ENCODE assay signal across 23 cellular contexts in genomic region chr3:161694682-161695586, GRCh38.
DNase-seq lines count a peak whose midpoint lies in the region; ATAC-seq and TF ChIP-seq lines count a peak whose summit lies in the region.
"Had no signal": no experiment of that assay in that cellular context is flagged by ENCODE, and none has a peak within 500 bp of the region (broad histone marks: within the 10 kb centered on the region; RNA-seq: fewer than 3 reads in every experiment).

No MANE protein-coding gene starts in this region.

- TF ChIP-seq CTCF in SU-DHL-6 (IDR thresholded peaks at IDR 0.05; ENCODE audit: insufficient read depth, low read length, poor library complexity, severe bottlenecking) = no peak

- DNase-seq in DMS79 treated with DMSO at 0.1 percent for 48 hours (lab: John Stamatoyannopoulos, UW) (no peak), SIG-M5 (lab: John Stamatoyannopoulos, UW) (no peak), HT-29 (ENCODE audit: low spot score) (no peak)
- DNase-seq: activated CD4-positive, alpha-beta T cell treated with anti-CD3 and anti-CD28 coated beads, Interleukin-2, amount 50 U/mL, for 48 hours; activated naive CD8-positive, alpha-beta T cell treated with anti-CD3 and anti-CD28 coated beads for 36 hours; activated T-cell treated with anti-CD3 and anti-CD28 coated beads, Interleukin-2, amount 50 U/mL, for 48 hours; body of pancreas; colonic mucosa; hippocampal formation; kidney; mesendoderm; NCI-H345; NK-92 treated with Interleukin-12 subunit alpha and Interleukin-12 subunit beta, amount 100 ng/mL, for 24 hours; posterior cingulate gyrus; stimulated activated CD4-positive, alpha-beta T cell treated with anti-CD3 and anti-CD28 coated beads, Interleukin-2, amount 100 ng/mL, for 48 hours; T-helper 1 cell had no signal

- no peaks in the 10 kb centered on the region for H4K20me1 ChIP-seq in SU-DHL-6 (ENCODE audit: low read depth, low read length)

- peak overlapping the region; percentile 32 for H2AFZ ChIP-seq in SU-DHL-6 (ENCODE audit: low read depth, low read length, severe bottlenecking)

- no peaks in the 10 kb centered on the region for H3K36me3 ChIP-seq in SU-DHL-6 (ENCODE audit: low read length)
- H3K36me3 ChIP-seq: colonic mucosa, HAP-1 had no signal

- H3K27ac ChIP-seq in SU-DHL-6 (ENCODE audit: low read depth, low read length) = no peak overlapping the region
- H3K27ac ChIP-seq: body of pancreas, colonic mucosa, VCaP had no signal

- peak; percentile 84 for ATAC-seq in GM18867 (IDR thresholded peaks at IDR 0.05; ENCODE audit: unreplicated experiment)
- peak; percentile 73 for ATAC-seq in GM21390 (IDR thresholded peaks at IDR 0.05; ENCODE audit: unreplicated experiment)
- peak; percentile 41 for ATAC-seq in HG03097 (IDR thresholded peaks at IDR 0.05; ENCODE audit: low FRiP score, unreplicated experiment)
- ATAC-seq: body of pancreas; natural killer cell treated with Interleukin-12 subunit alpha and Interleukin-12 subunit beta and Interleukin-15 and Interleukin-18, amount 100 ng/mL, for 72 hours had no signal

- H3K9me2 ChIP-seq in SU-DHL-6 (replicated peaks; ENCODE audit: insufficient read depth, low read length) = no peaks in the 10 kb centered on the region

- no peak overlapping the region for H3K4me2 ChIP-seq in SU-DHL-6 (ENCODE audit: low read depth, low read length, poor library complexity, severe bottlenecking)

- H3K27me3 ChIP-seq in SU-DHL-6 (ENCODE audit: low read length) = no peaks in the 10 kb centered on the region
- H3K27me3 ChIP-seq: body of pancreas, colonic mucosa had no signal

- H3F3A ChIP-seq in SU-DHL-6 (ENCODE audit: insufficient read depth) = no peaks in the 10 kb centered on the region

- H3K9me3 ChIP-seq in SU-DHL-6 (ENCODE audit: insufficient read depth, low read length) = no peaks in the 10 kb centered on the region
- H3K9me3 ChIP-seq: body of pancreas, colonic mucosa, HAP-1 had no signal

- H3K9ac ChIP-seq in SU-DHL-6 (ENCODE audit: low read length) = no peak overlapping the region

- no peaks in the 10 kb centered on the region for H3K79me2 ChIP-seq in SU-DHL-6 (ENCODE audit: insufficient read depth, low read length)

- no peak overlapping the region for H3K4me3 ChIP-seq in SU-DHL-6 (ENCODE audit: insufficient read depth, low read length, poor library complexity, severe bottlenecking)
- H3K4me3 ChIP-seq: body of pancreas, colonic mucosa, HAP-1 had no signal
